In the genomic region with DNA sequence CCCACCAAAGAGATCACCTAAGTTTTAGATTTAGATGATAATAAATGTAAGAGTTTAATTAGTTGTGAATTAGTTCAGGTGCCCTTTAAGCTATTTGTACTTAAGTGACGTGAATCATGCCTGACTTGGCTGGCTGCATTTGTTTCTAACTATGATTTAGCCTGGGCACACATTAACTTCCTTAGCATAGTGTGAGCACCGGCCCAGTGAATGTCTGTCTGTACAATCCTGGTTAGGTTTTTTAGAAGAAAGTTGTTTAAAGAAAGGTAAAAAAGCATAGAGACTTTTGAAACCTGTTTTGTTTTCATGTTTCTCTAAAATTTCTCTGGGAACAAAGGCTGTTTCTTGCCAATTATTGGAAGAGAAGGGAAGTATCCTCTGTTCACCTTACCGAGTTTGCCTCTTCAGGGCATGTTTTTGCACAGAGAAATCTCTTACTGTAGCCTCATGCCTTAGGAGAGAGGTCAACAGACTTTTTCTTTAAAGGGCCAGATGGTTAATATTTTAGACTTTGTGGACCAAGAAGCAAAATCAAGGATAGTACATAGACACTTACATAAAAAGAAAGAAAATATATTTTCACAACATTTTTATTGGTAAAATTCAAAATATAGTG, we compare ENCODE assay signal across 11 cellular contexts. TPM values are rescaled to one million over a fixed set of nuclear protein-coding genes. Genes with fewer than 3 reads are reported as not detected.
A peak's percentile ranks its signal among the peaks of the same experiment; 100 is the strongest.
DNase-seq lines count a peak whose midpoint lies in the region; ATAC-seq, FAIRE-seq and TF ChIP-seq lines count a peak whose summit lies in the region.
"Had no signal": no experiment of that assay in that cellular context is flagged by ENCODE, and none has a peak within 500 bp of the region (broad histone marks: within the 10 kb centered on the region; RNA-seq: fewer than 3 reads in every experiment).

No MANE protein-coding gene starts in this region.

- TF ChIP-seq POLR2A in GM12892 (IDR thresholded peaks at IDR 0.05; ENCODE audit: low read depth, low read length): no peak

- ATAC-seq in lower lobe of right lung: peak in 1 of 2 donors; percentile 73

- H3K36me3 ChIP-seq in MG63 (no peaks in the 10 kb centered on the region), lower lobe of right lung (no peaks in the 10 kb centered on the region), tibial artery (no peaks in the 10 kb centered on the region)

- H3K27me3 ChIP-seq in MG63 (no peaks in the 10 kb centered on the region), lower lobe of right lung (ENCODE audit: low read depth) (peaks cover 8% of the 10 kb centered on the region), tibial artery (no peaks in the 10 kb centered on the region)

- H3K4me3 ChIP-seq in MG63 (no peak overlapping the region), epithelial cell of proximal tubule (ENCODE audit: low read depth, low read length) (no peak overlapping the region), lower lobe of right lung (no peak overlapping the region), tibial artery (no peak overlapping the region)

- no peaks in the 10 kb centered on the region for H3K4me1 ChIP-seq in lower lobe of right lung
- peaks cover 0 to 9% (median 1%) of the 10 kb centered on the region in 4 donors for H3K4me1 ChIP-seq in tibial artery

- H3K27ac ChIP-seq in lower lobe of right lung (peak overlapping the region; percentile 1), tibial artery (peak overlapping the region; percentile 44 to 61)
- H3K27ac ChIP-seq: HL-60 had no signal

- no peaks in the 10 kb centered on the region for H3K9me3 ChIP-seq in MG63
- no peaks in the 10 kb centered on the region for H3K9me3 ChIP-seq in lower lobe of right lung
- no peaks in the 10 kb centered on the region for H3K9me3 ChIP-seq in tibial artery

- intact Hi-C loops in lower lobe of right lung (cut with DNase I): no loop called here
- intact Hi-C loops in tibial artery (cut with DNase I; ENCODE audit: low total_unique reads): no loop called here

- DNase-seq in MG63 (peak; percentile 36), epithelial cell of proximal tubule (ENCODE audit: low read depth) (peak; percentile 79), lower lobe of right lung (no peak), tibial artery (peak in 1 of 2 donors; percentile 37), NCI-H2081 (lab: John Stamatoyannopoulos, UW) (no peak), GM12892 (ENCODE audit: insufficient read length) (no peak)
- DNase-seq in activated CD8-positive, alpha-beta memory T cell treated with anti-CD3 and anti-CD28 coated beads, Interleukin-2, amount 50 U/mL, for 4 hours: no peak
- DNase-seq in activated CD4-positive, alpha-beta T cell treated with anti-CD3 and anti-CD28 coated beads for 48 hours: no peak
- DNase-seq: activated CD4-positive, alpha-beta T cell treated with anti-CD3 and anti-CD28 coated beads, Interleukin-2, amount 10 ng/mL, durations not matched to agents 24 days and 14 days; NCI-H1694 treated with DMSO at 0.1 percent for 48 hours had no signal

- no peak for FAIRE-seq in GM12892 (lab: Jason Lieb, UNC)

- no peak for TF ChIP-seq CTCF in epithelial cell of proximal tubule (conservative IDR thresholded peaks at IDR 0.05; ENCODE audit: low read depth, low read length)
- no peak for TF ChIP-seq CTCF in lower lobe of right lung (IDR thresholded peaks at IDR 0.05)
- no peak for TF ChIP-seq CTCF in tibial artery (IDR thresholded peaks at IDR 0.05)

RNA-seq across cellular contexts. Expression of a gene that starts 42.9 kb away (rescaled TPM):
- 46.7 and 49.4 TPM in 2 replicates for total RNA-seq in MG63 (2014; rRNA removed; shearing (Covaris generic); ENCODE audit: low replicate concordance)
- total RNA-seq in epithelial cell of proximal tubule (155 and 164 TPM in 2 replicates), lower lobe of right lung (74.3 TPM)
- 0.25 TPM for polyA plus RNA-seq in GM12892 (2012; ENCODE audit: missing spikeins)

Comparison
In these comparisons a context has a peak if more than half of its experiments do, and no peak if none do; other contexts are left out.
1. DNase-seq: peak in MG63 (single experiment) and epithelial cell of proximal tubule (single experiment); none in lower lobe of right lung (single experiment), NCI-H2081 (0 of 2), activated CD8-positive, alpha-beta memory T cell treated with anti-CD3 and anti-CD28 coated beads, Interleukin-2, amount 50 U/mL, for 4 hours (single experiment), GM12892 (single experiment) and activated CD4-positive, alpha-beta T cell treated with anti-CD3 and anti-CD28 coated beads for 48 hours (single experiment).